Comparison of ENCODE assay signal across 8 cellular contexts in the genomic region with DNA sequence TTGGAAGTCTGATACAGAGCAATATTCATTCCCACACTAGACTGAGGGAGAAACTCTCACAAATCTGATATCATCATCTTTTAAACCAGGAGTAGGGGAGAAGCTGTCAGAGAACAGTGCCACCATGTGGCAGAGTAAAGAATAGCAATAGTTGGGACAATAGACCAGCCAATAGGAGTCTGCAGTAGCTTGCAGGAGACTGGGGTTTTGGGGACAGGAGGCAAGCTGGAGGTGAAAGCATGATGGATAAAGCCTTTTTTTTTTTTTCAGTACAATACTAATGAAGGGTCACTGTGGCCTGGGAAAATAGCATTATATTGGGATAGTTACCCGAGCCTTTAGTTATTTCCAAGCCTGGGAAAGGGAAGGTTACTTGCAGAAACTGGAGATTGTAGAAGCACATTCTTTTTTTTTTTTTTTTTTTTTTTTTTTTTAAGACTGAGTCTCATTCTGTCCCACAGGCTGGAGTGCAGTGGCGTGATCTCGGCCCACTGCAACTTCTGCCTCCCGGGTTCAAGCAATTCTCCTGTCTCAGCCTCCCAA.
DNase-seq lines count a peak whose midpoint lies in the region; ATAC-seq lines count a peak whose summit lies in the region.

No MANE protein-coding gene starts in this region.

- H3K27ac Mint-ChIP-seq in naive thymus-derived CD8-positive, alpha-beta T cell: peak overlapping the region in 9 of 10 donors; percentile 51 to 93 (median 87)

- H3K27ac ChIP-seq in epithelial cell of prostate: no peak overlapping the region

- peak; percentile 94 for ATAC-seq in GM21423 (IDR thresholded peaks at IDR 0.05; ENCODE audit: unreplicated experiment)
- peak; percentile 100 for ATAC-seq in naive thymus-derived CD8-positive, alpha-beta T cell

- H3K4me3 Mint-ChIP-seq in naive thymus-derived CD8-positive, alpha-beta T cell: peak overlapping the region in 3 of 10 donors; percentile 75 to 83 (median 82)

- no peaks in the 10 kb centered on the region for H3K27me3 Mint-ChIP-seq in naive thymus-derived CD8-positive, alpha-beta T cell

- no peaks in the 10 kb centered on the region for H3K36me3 Mint-ChIP-seq in naive thymus-derived CD8-positive, alpha-beta T cell

- H3K9me3 Mint-ChIP-seq in naive thymus-derived CD8-positive, alpha-beta T cell: no peaks in the 10 kb centered on the region

- H3K4me1 Mint-ChIP-seq in naive thymus-derived CD8-positive, alpha-beta T cell: peaks cover 7 to 13% (median 10%) of the 10 kb centered on the region in 4 donors

- DNase-seq in DMS53 (lab: John Stamatoyannopoulos, UW): peak; percentile 94
- peak; percentile 59 for DNase-seq in HS-5 (ENCODE audit: low read depth)
- DNase-seq in NOMO-1 treated with dmso at 0.1 percent for 144 hours (lab: John Stamatoyannopoulos, UW; ENCODE audit: unreplicated experiment): peak; percentile 29
- peak; percentile 64 for DNase-seq in activated CD8-positive, alpha-beta memory T cell treated with anti-CD3 and anti-CD28 coated beads, Interleukin-2, amount 50 U/mL, for 4 hours
- DNase-seq in epithelial cell of prostate (ENCODE audit: low read depth, low spot score): peak; percentile 26
- peak; percentile 41 to 90 (median 78) for DNase-seq in naive thymus-derived CD8-positive, alpha-beta T cell
- peak; percentile 75 for DNase-seq in stromal cell of bone marrow (ENCODE audit: low read depth)

- POLR2A ChIA-PET in naive thymus-derived CD8-positive, alpha-beta T cell (lab: Charles Lee): interaction anchor here (1.0 to 3.3 kb wide), 4 partner anchors 14 to 119 kb away, joined by 3 to 47 read pairs (median 6); no protein-coding TSS in a partner anchor

Comparison
In these comparisons a context has a peak if more than half of its experiments do, and no peak if none do; other contexts are left out.
1. DNase-seq: peak in every context shown above with its lines; median percentile 94 in DMS53; 78 in naive thymus-derived CD8-positive, alpha-beta T cell; 75 in stromal cell of bone marrow; 64 in activated CD8-positive, alpha-beta memory T cell treated with anti-CD3 and anti-CD28 coated beads, Interleukin-2, amount 50 U/mL, for 4 hours; 59 in HS-5; 29 in NOMO-1 treated with dmso at 0.1 percent for 144 hours; 26 in epithelial cell of prostate.